In genomic region chr7:24665564-24666294, GRCh38 we compare ENCODE assay signal across 8 cellular contexts.
A peak's percentile ranks its signal among the peaks of the same experiment; 100 is the strongest.
DNase-seq lines count a peak whose midpoint lies in the region; ATAC-seq and TF ChIP-seq lines count a peak whose summit lies in the region.

No MANE protein-coding gene starts in this region.

- no peak overlapping the region for H3K4me3 Mint-ChIP-seq in osteocyte (ENCODE audit: unreplicated experiment)

- H3K36me3 Mint-ChIP-seq in osteocyte (ENCODE audit: unreplicated experiment), result no peaks in the 10 kb centered on the region

- no peaks in the 10 kb centered on the region for H3K27me3 Mint-ChIP-seq in osteocyte (ENCODE audit: unreplicated experiment)

- no peak overlapping the region for H3K27ac Mint-ChIP-seq in osteocyte (ENCODE audit: unreplicated experiment)

- DNase-seq in ELR (ENCODE audit: low read depth) (peak; percentile 73), NCI-H510A treated with DMSO at 0.1 percent for 48 hours (lab: John Stamatoyannopoulos, UW) (peak; percentile 80), fibroblast of gingiva (ENCODE audit: low read depth) (peak; percentile 41), osteocyte (ENCODE audit: extremely low spot score, unreplicated experiment) (no peak), GM19238 (ENCODE audit: insufficient read length, low spot score) (no peak)
- peak; percentile 2 to 15 for DNase-seq in activated CD4-positive, alpha-beta T cell treated with anti-CD3 and anti-CD28 coated beads, Interleukin-2, amount 50 U/mL, for 4 hours

- peak; percentile 83 for TF ChIP-seq CTCF in osteocyte (IDR thresholded peaks at IDR 0.05)

- ATAC-seq in HG03196 (IDR thresholded peaks at IDR 0.05; ENCODE audit: unreplicated experiment) (peak; percentile 67), HG02938 (IDR thresholded peaks at IDR 0.05; ENCODE audit: unreplicated experiment) (no peak)

- H3K4me1 Mint-ChIP-seq in osteocyte (ENCODE audit: unreplicated experiment), result peaks cover 3% of the 10 kb centered on the region

- H3K9me3 Mint-ChIP-seq in osteocyte (ENCODE audit: unreplicated experiment), result no peaks in the 10 kb centered on the region

Comparison
In these comparisons a context has a peak if more than half of its experiments do, and no peak if none do; other contexts are left out.
1. DNase-seq: peak in ELR (single experiment), NCI-H510A treated with DMSO at 0.1 percent for 48 hours (single experiment), activated CD4-positive, alpha-beta T cell treated with anti-CD3 and anti-CD28 coated beads, Interleukin-2, amount 50 U/mL, for 4 hours (2 of 2) and fibroblast of gingiva (single experiment); none in osteocyte (single experiment) and GM19238 (single experiment).